ENCODE assay signal across 21 cellular contexts in genomic region chr7:150981644-150982043, GRCh38.
"Had no signal": no experiment of that assay in that cellular context is flagged by ENCODE, and none has a peak within 500 bp of the region (broad histone marks: within the 10 kb centered on the region; RNA-seq: fewer than 3 reads in every experiment).

No MANE protein-coding gene starts in this region.

- ATAC-seq: activated T-cell treated with anti-CD3 and anti-CD28 coated beads, Interleukin-2, amount 50 U/mL, for 72 hours; gastrocnemius medialis; naive thymus-derived CD8-positive, alpha-beta T cell; pancreas; psoas muscle; upper lobe of right lung had no signal

- H3K36me3 Mint-ChIP-seq: activated CD4-positive, alpha-beta memory T cell treated with anti-CD3 and anti-CD28 coated beads for 36 hours; mesothelial cell of epicardium; naive thymus-derived CD8-positive, alpha-beta T cell had no signal

- H3K4me1 ChIP-seq: colonic mucosa, pancreas, psoas muscle, upper lobe of right lung had no signal

- H3K9me3 Mint-ChIP-seq: activated CD4-positive, alpha-beta memory T cell treated with anti-CD3 and anti-CD28 coated beads for 36 hours; activated naive CD4-positive, alpha-beta T cell treated with anti-CD3 and anti-CD28 coated beads, Interleukin-2, amount 10 ng/mL, durations not matched to agents 7 days and 5 days; activated T-cell treated with anti-CD3 and anti-CD28 coated beads, Interleukin-2, amount 50 U/mL, for 72 hours; mesothelial cell of epicardium had no signal

- DNase-seq: activated CD4-positive, alpha-beta memory T cell treated with anti-CD3 and anti-CD28 coated beads for 36 hours; activated CD4-positive, alpha-beta T cell treated with anti-CD3 and anti-CD28 coated beads for 4 hours; activated CD4-positive, CD25-positive, alpha-beta regulatory T cell; activated effector memory CD4-positive, alpha-beta T cell treated with Interleukin-2 at 50 U/mL for 16 hours; activated naive CD4-positive, alpha-beta T cell treated with anti-CD3 and anti-CD28 coated beads, Interleukin-2, amount 10 ng/mL, durations not matched to agents 7 days and 5 days; activated T-cell treated with anti-CD3 and anti-CD28 coated beads, Interleukin-2, amount 50 U/mL, for 72 hours; colonic mucosa; esophagus squamous epithelium; gastrocnemius medialis; kidney glomerular epithelial cell; mammary epithelial cell; spleen; stimulated activated CD4-positive, alpha-beta T cell treated with anti-CD3 and anti-CD28 coated beads, Interleukin-4, amount 100 ng/mL, for 1 hour; stimulated activated naive CD4-positive, alpha-beta T cell; upper lobe of right lung had no signal

- H3K9me3 ChIP-seq: colonic mucosa, esophagus squamous epithelium, gastrocnemius medialis, left ventricle myocardium inferior, pancreas, psoas muscle, right atrium auricular region, spleen, upper lobe of right lung had no signal

- H3K4me3 Mint-ChIP-seq: activated CD4-positive, alpha-beta memory T cell treated with anti-CD3 and anti-CD28 coated beads for 36 hours; activated naive CD4-positive, alpha-beta T cell treated with anti-CD3 and anti-CD28 coated beads, Interleukin-2, amount 10 ng/mL, durations not matched to agents 7 days and 5 days; activated T-cell treated with anti-CD3 and anti-CD28 coated beads, Interleukin-2, amount 50 U/mL, for 72 hours; mesothelial cell of epicardium had no signal

- H3K4me3 ChIP-seq: colonic mucosa, esophagus squamous epithelium, gastrocnemius medialis, left ventricle myocardium inferior, pancreas, psoas muscle, right atrium auricular region, spleen, upper lobe of right lung had no signal

- H3K27ac Mint-ChIP-seq: activated CD4-positive, alpha-beta memory T cell treated with anti-CD3 and anti-CD28 coated beads for 36 hours; activated naive CD4-positive, alpha-beta T cell treated with anti-CD3 and anti-CD28 coated beads, Interleukin-2, amount 10 ng/mL, durations not matched to agents 7 days and 5 days; activated T-cell treated with anti-CD3 and anti-CD28 coated beads, Interleukin-2, amount 50 U/mL, for 72 hours; mesothelial cell of epicardium had no signal

- H3K36me3 ChIP-seq: colonic mucosa, esophagus squamous epithelium, gastrocnemius medialis, left ventricle myocardium inferior, pancreas, right atrium auricular region, spleen, upper lobe of right lung had no signal

- H3K27ac ChIP-seq: colonic mucosa, esophagus squamous epithelium, gastrocnemius medialis, left ventricle myocardium inferior, pancreas, psoas muscle, right atrium auricular region, spleen, upper lobe of right lung had no signal
